In the genomic region with DNA sequence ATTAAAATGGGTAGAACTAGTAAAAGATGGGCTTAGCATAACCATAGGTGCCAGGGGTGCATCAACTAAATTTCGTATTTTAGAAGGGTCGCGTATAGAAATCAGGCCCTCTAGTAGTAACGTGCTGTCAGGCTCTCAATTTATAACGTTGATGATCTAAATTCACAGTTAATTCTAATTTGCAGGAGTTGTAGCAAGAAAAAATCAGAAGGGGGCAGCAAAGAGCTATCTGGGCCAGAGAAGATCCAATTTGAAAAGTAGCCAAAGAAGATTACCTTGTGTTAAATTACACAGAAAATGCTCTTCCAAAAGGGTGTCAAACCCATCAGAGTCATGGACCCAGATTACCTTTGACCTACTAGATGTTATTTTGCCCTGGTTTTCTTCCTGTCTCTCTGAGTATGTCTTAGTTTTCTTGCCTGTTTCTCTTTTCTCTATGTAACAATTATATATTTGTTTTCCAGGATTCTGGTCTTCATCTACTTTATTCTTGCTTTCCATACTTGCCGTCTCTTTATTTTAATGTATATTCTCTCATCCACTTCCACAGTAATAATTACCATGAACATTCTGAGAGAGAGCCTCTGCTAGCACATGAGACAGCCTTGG, we compare ENCODE assay signal across 1 cellular context.
TF ChIP-seq lines count a peak whose summit lies in the region.

No MANE protein-coding gene starts in this region.

TF ChIP-seq in H1, 55 proteins besides CTCF, POLR2A, EP300 and RAD21:
- no peak for TF ChIP-seq BCL11A (IDR thresholded peaks at IDR 0.05; ENCODE audit: low read depth in 2 of 2, low read length in 2 of 2)
- TF ChIP-seq, protein P1, sequence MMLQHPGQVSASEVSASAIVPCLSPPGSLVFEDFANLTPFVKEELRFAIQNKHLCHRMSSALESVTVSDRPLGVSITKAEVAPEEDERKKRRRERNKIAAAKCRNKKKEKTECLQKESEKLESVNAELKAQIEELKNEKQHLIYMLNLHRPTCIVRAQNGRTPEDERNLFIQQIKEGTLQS (IDR thresholded peaks at IDR 0.05; ENCODE audit: insufficient read depth, low read depth, low read length) = no peak
- no peak for TF ChIP-seq SAP30 (IDR thresholded peaks at IDR 0.05; ENCODE audit: insufficient read depth, insufficient replicate concordance, low read length)
- no peak for TF ChIP-seq CHD1 (IDR thresholded peaks at IDR 0.05; ENCODE audit: low read depth, low read length)
- TF ChIP-seq CBX5 (IDR thresholded peaks at IDR 0.05; ENCODE audit: low read depth, low read length) = no peak
- 0 out of 2 replicates have a peak, but pooled peaks have one; percentile 7 for TF ChIP-seq JUND (IDR thresholded peaks at IDR 0.05; ENCODE audit: low read length)
- TF ChIP-seq TAF7 (optimal IDR thresholded peaks at IDR 0.05; ENCODE audit: borderline replicate concordance, low read depth, low read length) = no peak
- TF ChIP-seq RBBP5 (IDR thresholded peaks at IDR 0.05; ENCODE audit: borderline replicate concordance, low read depth, low read length) = no peak
- no peak for TF ChIP-seq HDAC2 (IDR thresholded peaks at IDR 0.05; ENCODE audit: borderline replicate concordance in 1 of 2, low read depth in 2 of 2, low read length in 2 of 2)
